ENCODE assay signal across 21 cellular contexts in the genomic region with DNA sequence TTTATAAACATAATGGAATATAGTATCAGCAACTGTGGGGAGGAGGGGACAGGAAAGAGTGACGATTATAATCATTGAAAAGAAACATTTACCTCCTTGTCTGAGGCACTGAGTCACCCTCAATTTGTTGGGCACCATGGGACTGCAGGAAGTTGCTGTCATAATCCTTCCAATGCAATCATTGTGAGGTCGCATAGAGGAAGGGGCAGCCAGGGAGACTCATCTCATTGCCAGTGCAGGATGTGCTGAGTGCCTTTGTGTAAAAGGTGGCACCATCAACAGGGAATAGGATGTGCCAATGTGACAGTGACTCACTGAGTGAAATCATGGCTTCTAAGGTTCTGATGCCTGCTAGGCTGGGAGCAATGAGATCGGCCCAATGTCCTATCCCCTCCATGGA.
DNase-seq lines count a peak whose midpoint lies in the region; ATAC-seq and TF ChIP-seq lines count a peak whose summit lies in the region.
"Had no signal": no experiment of that assay in that cellular context is flagged by ENCODE, and none has a peak within 500 bp of the region (broad histone marks: within the 10 kb centered on the region; RNA-seq: fewer than 3 reads in every experiment).

No MANE protein-coding gene starts in this region.

- H3K4me1 ChIP-seq in psoas muscle = no peaks in the 10 kb centered on the region

- H3K27me3 ChIP-seq in psoas muscle (ENCODE audit: insufficient read depth in 3 of 3, low read length in 2 of 3) = no peaks in the 10 kb centered on the region
- H3K27me3 ChIP-seq: MG63, neural progenitor cell had no signal

- intact Hi-C loops in psoas muscle (cut with DNase I) = no loop called here

- H3K27ac ChIP-seq in psoas muscle = no peak overlapping the region
- H3K27ac ChIP-seq: coronary artery, neural progenitor cell had no signal

- peak; percentile 4 for DNase-seq in DMS53 treated with DMSO at 0.1 percent for 48 hours (lab: John Stamatoyannopoulos, UW; ENCODE audit: unreplicated experiment)
- peak; percentile 51 for DNase-seq in RPMI7951 (ENCODE audit: low read depth)
- DNase-seq in epithelial cell of proximal tubule (ENCODE audit: low read depth) = peak; percentile 42
- no peak for DNase-seq in psoas muscle
- no peak for DNase-seq in globus pallidus (ENCODE audit: low spot score)
- DNase-seq in NCI-H2196 treated with DMSO at 0.1 percent for 48 hours (lab: John Stamatoyannopoulos, UW; ENCODE audit: unreplicated experiment) = no peak
- DNase-seq: activated CD8-positive, alpha-beta T cell treated with anti-CD3 and anti-CD28 coated beads, Interleukin-2, amount 10 ng/mL, durations not matched to agents 7 days and 5 days; activated gamma-delta T cell treated with Interleukin-2 at 50 U/mL for 16 hours; activated T-cell treated with anti-CD3 and anti-CD28 coated beads, Interleukin-2, amount 50 U/mL, for 1 hour; CD4-positive, CD25-positive, alpha-beta regulatory T cell; DMS79; IMR-90; islet precursor cell; MG63; NCI-H1436; NCI-H2171 treated with DMSO at 0.1 percent for 48 hours; NCI-H526 had no signal

- TF ChIP-seq CTCF in epithelial cell of proximal tubule (conservative IDR thresholded peaks at IDR 0.05; ENCODE audit: low read depth, low read length) (no peak), psoas muscle (IDR thresholded peaks at IDR 0.05) (no peak)

- WGBS in psoas muscle, 3 donors = 48 to 51% (median 48%) methylated on average over 3 of the region's 3 CpGs

- H3K4me3 ChIP-seq in epithelial cell of proximal tubule (ENCODE audit: low read depth, low read length) (no peak overlapping the region), psoas muscle (no peak overlapping the region)
- H3K4me3 ChIP-seq: coronary artery, MG63, neural progenitor cell had no signal

- ATAC-seq in psoas muscle = peak in 3 of 4 donors; percentile 83 to 93 (median 90)
- ATAC-seq in GM19023 (IDR thresholded peaks at IDR 0.05; ENCODE audit: unreplicated experiment) = no peak
- ATAC-seq: activated CD4-positive, CD25-positive, alpha-beta regulatory T cell treated with anti-CD3 and anti-CD28 coated beads, Interleukin-2, amount 50 U/mL, for 24 hours; activated CD8-positive, alpha-beta T cell treated with anti-CD3 and anti-CD28 coated beads, Interleukin-2, amount 10 ng/mL, durations not matched to agents 7 days and 5 days had no signal

- H3K36me3 ChIP-seq in psoas muscle (ENCODE audit: insufficient read depth in 1 of 2, low read depth in 1 of 2) = no peaks in the 10 kb centered on the region
- H3K36me3 ChIP-seq: MG63, neural progenitor cell had no signal

- no peaks in the 10 kb centered on the region for H3K9me3 ChIP-seq in psoas muscle
- H3K9me3 ChIP-seq: MG63 had no signal

Comparison
In these comparisons a context has a peak if more than half of its experiments do, and no peak if none do; other contexts are left out.
1. DNase-seq: peak in DMS53 treated with DMSO at 0.1 percent for 48 hours (single experiment), RPMI7951 (single experiment) and epithelial cell of proximal tubule (single experiment); none in psoas muscle (0 of 2), globus pallidus (single experiment) and NCI-H2196 treated with DMSO at 0.1 percent for 48 hours (single experiment).